In the genomic region with DNA sequence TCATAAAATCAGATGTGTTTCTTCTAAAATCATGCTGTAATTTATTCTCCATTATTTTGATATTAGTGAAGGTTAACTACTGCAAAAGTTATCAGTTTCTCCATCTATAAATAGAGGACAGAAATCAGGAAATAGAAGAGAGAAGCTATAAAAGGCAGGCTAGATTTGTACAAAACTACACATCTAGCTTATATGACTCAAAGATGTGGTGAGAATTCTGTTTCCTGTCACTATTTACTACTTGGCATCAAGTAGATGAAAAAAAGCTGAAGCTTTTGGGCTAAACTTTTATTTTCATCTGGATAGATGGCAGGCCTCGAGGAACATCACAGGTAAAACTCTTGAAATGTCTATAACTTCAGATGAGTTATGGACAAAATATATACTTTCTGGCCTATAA, we compare ENCODE assay signal across 23 cellular contexts. TPM values are rescaled to one million over a fixed set of nuclear protein-coding genes. Genes with fewer than 3 reads are reported as not detected.
DNase-seq lines count a peak whose midpoint lies in the region; FAIRE-seq and TF ChIP-seq lines count a peak whose summit lies in the region.
"Had no signal": no experiment of that assay in that cellular context is flagged by ENCODE, and none has a peak within 500 bp of the region (broad histone marks: within the 10 kb centered on the region; RNA-seq: fewer than 3 reads in every experiment).

No MANE protein-coding gene starts in this region.

- no peak for TF ChIP-seq CTCF in fibroblast of villous mesenchyme (IDR thresholded peaks at IDR 0.05; ENCODE audit: insufficient read depth, low read depth, low read length)

- FAIRE-seq in frontal cortex (lab: Jason Lieb, UNC): no peak
- FAIRE-seq: A204.1, D721Med, G401.6, K562 had no signal

- intact Hi-C loops in head of caudate nucleus (cut with DNase I): no loop called here

- peak; percentile 4 for DNase-seq in SIG-M5 treated with dmso at 0.1 percent for 504 hours (lab: John Stamatoyannopoulos, UW; ENCODE audit: unreplicated experiment)
- DNase-seq in SIG-M5 (lab: John Stamatoyannopoulos, UW): no peak
- DNase-seq in HT1080 (ENCODE audit: low read depth): peak; percentile 37
- DNase-seq in RPMI7951 (ENCODE audit: low read depth): peak; percentile 18
- peak; percentile 20 for DNase-seq in fibroblast of villous mesenchyme (ENCODE audit: low read depth)
- DNase-seq in frontal cortex (ENCODE audit: low spot score in 2 of 2): no peak
- no peak for DNase-seq in head of caudate nucleus
- no peak for DNase-seq in LoVo (ENCODE audit: low spot score)
- DNase-seq: activated CD4-positive, alpha-beta T cell treated with anti-CD3 and anti-CD28 coated beads, Interleukin-2, amount 50 U/mL, for 48 hours; activated naive CD4-positive, alpha-beta T cell treated with anti-CD3 and anti-CD28 coated beads for 36 hours; activated T-cell treated with anti-CD3 and anti-CD28 coated beads, Interleukin-2, amount 50 U/mL, for 1 hour; effector CD8-positive, alpha-beta T cell; left lung; NCI-H146; OCI-M1; sigmoid colon had no signal

- H3K4me3 ChIP-seq in fibroblast of villous mesenchyme (ENCODE audit: low read depth, low read length): no peak overlapping the region
- H3K4me3 ChIP-seq: esophagus muscularis mucosa, K562, left lung, sigmoid colon, SJSA1, suprapubic skin had no signal

RNA-seq across cellular contexts. Expression of a gene that starts 49.8 kb away (rescaled TPM):
- total RNA-seq in HT1080 (2014; rRNA removed; shearing (Covaris generic)): 24.7 and 27.7 TPM in 2 replicates
- polyA plus RNA-seq in HT1080 (2015; cell fraction: cytosol; rRNA removed): 19.3 and 23.5 TPM in 2 replicates
- polyA plus RNA-seq in HT1080 (2015; cell fraction: nucleus; rRNA removed): 56.4 and 58.7 TPM in 2 replicates
- total RNA-seq in RPMI7951 (2014; rRNA removed; shearing (Covaris generic)): 47.0 and 51.7 TPM in 2 replicates
- total RNA-seq in fibroblast of villous mesenchyme: 32.2 and 54.8 TPM in 2 replicates
- total RNA-seq in frontal cortex: 57.5 TPM

Comparison
In these comparisons a context has a peak if more than half of its experiments do, and no peak if none do; other contexts are left out.
1. DNase-seq: peak in SIG-M5 treated with dmso at 0.1 percent for 504 hours (single experiment), HT1080 (single experiment), RPMI7951 (single experiment) and fibroblast of villous mesenchyme (single experiment); none in SIG-M5 (single experiment), frontal cortex (0 of 2), head of caudate nucleus (0 of 42) and LoVo (single experiment).